In genomic region chr21:42880352-42880751, GRCh38 we compare ENCODE assay signal across 11 cellular contexts. TPM values are rescaled to one million over a fixed set of nuclear protein-coding genes. Genes with fewer than 3 reads are reported as not detected.
DNase-seq lines count a peak whose midpoint lies in the region; ATAC-seq, FAIRE-seq and TF ChIP-seq lines count a peak whose summit lies in the region.
"Had no signal": no experiment of that assay in that cellular context is flagged by ENCODE, and none has a peak within 500 bp of the region (broad histone marks: within the 10 kb centered on the region; RNA-seq: fewer than 3 reads in every experiment).

No MANE protein-coding gene starts in this region.

- H3K27me3 ChIP-seq in A673 (replicated peaks; ENCODE audit: insufficient read depth, low read depth, low read length, poor library complexity) (no peaks in the 10 kb centered on the region), HL-60 (ENCODE audit: insufficient read depth, poor library complexity, severe bottlenecking) (no peaks in the 10 kb centered on the region), K562 (ENCODE audit: control insufficient read depth in 2 of 2, insufficient read depth in 2 of 2, low read length in 2 of 2) (no peaks in the 10 kb centered on the region), mucosa of rectum (ENCODE audit: control insufficient read depth in 2 of 2, insufficient read depth in 2 of 2, low read length in 2 of 2) (no peaks in the 10 kb centered on the region)
- H3K27me3 ChIP-seq: tibial nerve had no signal

- no peaks in the 10 kb centered on the region for H3K4me1 ChIP-seq in A673 (ENCODE audit: insufficient read depth, low read length, poor library complexity, severe bottlenecking)
- H3K4me1 ChIP-seq in K562 (replicated peaks in 1 of 2; ENCODE audit: control insufficient read depth in 2 of 2, insufficient read depth in 2 of 2, low read length in 2 of 2) = peaks cover 0 to 11% of the 10 kb centered on the region in 2 experiments; a peak in 2 of 5 replicates
- H3K4me1 ChIP-seq in mucosa of rectum (ENCODE audit: control insufficient read depth in 2 of 2, insufficient read depth in 2 of 2, low read length in 2 of 2) = peaks cover 13 to 15% of the 10 kb centered on the region in 2 donors

- H3K4me3 ChIP-seq in A673 (ENCODE audit: low read depth, low read length, poor library complexity, severe bottlenecking) (peak overlapping the region; percentile 95), HL-60 (replicated peaks; ENCODE audit: insufficient read depth, low read length) (peak overlapping the region; percentile 99), K562 (peak overlapping the region; percentile 76), mucosa of rectum (ENCODE audit: low read length in 2 of 2) (peak overlapping the region; percentile 89 to 96)

- FAIRE-seq in K562 (lab: Jason Lieb, UNC) = no peak

- POLR2A ChIA-PET in A673 (lab: Charles Lee; ENCODE audit: low non-redundant PET) = no interaction called here
- POLR2A ChIA-PET in K562 (lab: Yijun Ruan, JAX) = interaction anchor here (0.7 to 2.9 kb wide), 4 partner anchors 11 to 43 kb away, joined by 3 to 22 read pairs (median 4); partner anchors contain the start of gene NDUFV3

- TF ChIP-seq CTCF in A673 (conservative IDR thresholded peaks at IDR 0.05; ENCODE audit: low read depth, low read length) (no peak), HL-60 (IDR thresholded peaks at IDR 0.05; ENCODE audit: insufficient read depth, low read length) (no peak), K562 (IDR thresholded peaks at IDR 0.05 in 2 of 3, conservative IDR thresholded peaks at IDR 0.05 in 1 of 3; ENCODE audit: insufficient read depth in 2 of 3, low read depth in 1 of 3, low read length in 3 of 3) (no peak)

- in situ Hi-C loops in K562 (cut with MboI) = no loop called here
- in situ Hi-C loops in ACHN (cut with HindIII; ENCODE audit: low pct_ligation_motif_present, low pct_unique_long_range_greater_than_20kb, low sequenced_read_pairs) = no loop called here

- 75% methylated on average over 6 of the region's 6 CpGs for WGBS in K562 (ENCODE audit: insufficient coverage, low coverage, missing lambda C conversion rate)

- no peaks in the 10 kb centered on the region for H3K9me1 ChIP-seq in K562 (ENCODE audit: control insufficient read depth, insufficient read depth, low read length)

- CTCF ChIA-PET in A673 (lab: Charles Lee) = no interaction called here
- CTCF ChIA-PET in K562 (lab: Yijun Ruan, JAX; ENCODE audit: low intra/inter-chr PET ratio) = no interaction called here

- no peaks in the 10 kb centered on the region for H4K20me1 ChIP-seq in K562 (replicated peaks; ENCODE audit: control insufficient read depth, insufficient read depth, low read length)

- no peak for TF ChIP-seq POLR2A in K562 (conservative IDR thresholded peaks at IDR 0.05)

- H3K9ac ChIP-seq in K562 (ENCODE audit: insufficient read depth in 1 of 2, low read depth in 2 of 2, low read length in 2 of 2) (peak overlapping the region; percentile 94 to 98), mucosa of rectum (ENCODE audit: low read depth in 1 of 2, low read length in 2 of 2) (peak overlapping the region in 1 of 2 donors; percentile 83)

- 0 out of 2 replicates have a peak overlapping the region, but pooled peaks have one; percentile 98 for H2AFZ ChIP-seq in K562 (ENCODE audit: low read depth, low read length)

- TF ChIP-seq EP300 in K562 (IDR thresholded peaks at IDR 0.05; ENCODE audit: low read length) = no peak

- no peak overlapping the region for H3K27ac ChIP-seq in A673 (ENCODE audit: low read depth, low read length, poor library complexity, severe bottlenecking)
- H3K27ac ChIP-seq in HL-60 (replicated peaks) = peak overlapping the region; percentile 96
- peak overlapping the region; percentile 91; the same call in 2 of the 3 replicates for H3K27ac ChIP-seq in K562 (ENCODE audit: extremely low read depth, low read depth, low read length)
- H3K27ac ChIP-seq in mucosa of rectum (ENCODE audit: low read depth in 2 of 2, low read length in 2 of 2) = no peak overlapping the region

- intact Hi-C loops in A673 (cut with micrococcal nuclease; ENCODE audit: unreplicated experiment) = no loop called here
- intact Hi-C loops in K562 (cut with micrococcal nuclease) = no loop called here
- intact Hi-C loops in head of caudate nucleus (cut with DNase I) = loop anchor here (10.0 kb wide), 1 partner anchor 94 kb away; the partner anchor contains the start of gene PKNOX1

- BruUV-seq in A673 (replicated peaks; lab: Mats Ljungman, UMichigan) (TSS peak; percentile 73), K562 (replicated peaks; lab: Mats Ljungman, UMichigan) (TSS peak; percentile 80)

- TF ChIP-seq RAD21 in K562 (CRISPR knock-in tag; conservative IDR thresholded peaks at IDR 0.05 in 1 of 2, IDR thresholded peaks at IDR 0.05 in 1 of 2) = no peak

- H3K9me3 ChIP-seq in A673 (ENCODE audit: low read depth, low read length, poor library complexity, severe bottlenecking) = no peaks in the 10 kb centered on the region
- H3K9me3 ChIP-seq in K562 (replicated peaks; ENCODE audit: control insufficient read depth, insufficient read depth, low read depth, low read length) = no peaks in the 10 kb centered on the region; the same call in 1 of the 2 replicates
- no peaks in the 10 kb centered on the region for H3K9me3 ChIP-seq in mucosa of rectum (ENCODE audit: control insufficient read depth in 2 of 2, low read length in 2 of 2)
- H3K9me3 ChIP-seq: tibial nerve had no signal

- DNase-seq in A673 (ENCODE audit: low spot score) = no peak
- no peak for DNase-seq in HL-60 (ENCODE audit: low read depth in 1 of 2, low spot score in 1 of 2)
- no peak for DNase-seq in K562 (ENCODE audit: extremely low read depth in 1 of 4, low spot score in 3 of 4)
- DNase-seq in head of caudate nucleus = no peak
- DNase-seq in stimulated activated CD4-positive, alpha-beta T cell treated with anti-CD3 and anti-CD28 coated beads, Interleukin-2, amount 100 ng/mL, for 24 hours = no peak
- no peak for DNase-seq in ACHN
- DNase-seq in NCI-H1092 (lab: John Stamatoyannopoulos, UW) = no peak
- DNase-seq: amniotic stem cell, nucleus accumbens had no signal

- H3K79me2 ChIP-seq in K562 (ENCODE audit: control insufficient read depth, insufficient read depth, low read length) = peaks cover 54% of the 10 kb centered on the region

- ATAC-seq in K562 = no peak

- peaks cover 13% of the 10 kb centered on the region for H3K36me3 ChIP-seq in A673 (ENCODE audit: insufficient read depth, low read length, poor library complexity, severe bottlenecking)
- peaks cover 30% of the 10 kb centered on the region for H3K36me3 ChIP-seq in K562 (ENCODE audit: control insufficient read depth, insufficient read depth, low read length)
- H3K36me3 ChIP-seq in mucosa of rectum (ENCODE audit: control insufficient read depth in 2 of 2, insufficient read depth in 2 of 2, low read length in 2 of 2) = peaks cover 2 to 3% of the 10 kb centered on the region in 2 donors

- H3K4me2 ChIP-seq in K562 (ENCODE audit: insufficient read depth, low read length) = peak overlapping the region; percentile 99

RNA-seq across cellular contexts. Expression of gene WDR4, which starts 1.0 kb away (rescaled TPM):
- total RNA-seq in A673 (2021) (54.2 and 55.3 TPM in 2 replicates), K562 (2014; rRNA removed) (30.2 and 41.6 TPM in 2 replicates), K562 (2014; rRNA removed; fragmentation: Illumina TruSeq; extraction: Trizol) (21.4 and 29.7 TPM in 2 replicates), K562 (2015; rRNA removed; fragmentation: Illumina TruSeq; extraction: Trizol) (43.4 and 44.3 TPM in 2 replicates), K562 (2021) (95.3 and 95.4 TPM in 2 replicates)
- total RNA-seq in K562 (2011; cell fraction: chromatin; rRNA removed; ENCODE audit: low replicate concordance) = 107 and 254 TPM in 2 replicates
- total RNA-seq in K562 (2011; cell fraction: nucleolus; rRNA removed) = 147 and 151 TPM in 2 replicates
- 105 and 112 TPM in 2 replicates for total RNA-seq in K562 (2011; cell fraction: nucleoplasm; rRNA removed)
- polyA plus RNA-seq in K562 (2011; rRNA removed) (32.1 and 32.8 TPM in 2 replicates), K562 (2014; fragmentation: Illumina TruSeq; extraction: Trizol) (48.1 and 59.6 TPM in 2 replicates), K562 (2014; fragmentation: Nextera tagmentation; extraction: Ambion mirVana) (10 to 100 TPM in 1 of 2 experiments, 1 to 10 TPM in 1; 5.4 to 26.3 TPM), K562 (2014; rRNA removed) (76.3 and 90.2 TPM in 2 replicates)
- polyA plus RNA-seq in K562 (2011; cell fraction: cytosol; rRNA removed) = 48.9 and 72.1 TPM in 2 replicates
- polyA plus RNA-seq in K562 (2011; cell fraction: nucleus; rRNA removed) = 84.3 and 132 TPM in 2 replicates
- 36.0 and 81.8 TPM in 2 replicates for polyA plus RNA-seq in K562 (2012)
- 22.9 and 34.7 TPM in 2 replicates for polyA minus RNA-seq in K562 (2011; rRNA and poly(A)+ RNA removed)
- polyA minus RNA-seq in K562 (2011; cell fraction: cytosol; rRNA and poly(A)+ RNA removed) = 29.9 and 35.5 TPM in 2 replicates
- 51.3 and 54.0 TPM in 2 replicates for polyA minus RNA-seq in K562 (2011; cell fraction: nucleus; rRNA and poly(A)+ RNA removed)

RNA-seq across cellular contexts. Expression of gene NDUFV3, which starts 12.8 kb away (rescaled TPM):
- 39.1 and 39.6 TPM in 2 replicates for total RNA-seq in A673 (2021)
- 82.4 and 114 TPM in 2 replicates for total RNA-seq in K562 (2011; cell fraction: chromatin; rRNA removed; ENCODE audit: low replicate concordance)
- 48.2 and 54.4 TPM in 2 replicates for total RNA-seq in K562 (2011; cell fraction: nucleolus; rRNA removed)
- 61.2 and 67.6 TPM in 2 replicates for total RNA-seq in K562 (2011; cell fraction: nucleoplasm; rRNA removed)
- total RNA-seq in K562 (2014; rRNA removed) = 87.8 and 89.7 TPM in 2 replicates
- total RNA-seq in K562 (2014; rRNA removed; fragmentation: Illumina TruSeq; extraction: Trizol) = 74.3 and 81.5 TPM in 2 replicates
- 79.7 and 80.6 TPM in 2 replicates for total RNA-seq in K562 (2015; rRNA removed; fragmentation: Illumina TruSeq; extraction: Trizol)
- 65.7 and 68.3 TPM in 2 replicates for total RNA-seq in K562 (2021)
- polyA plus RNA-seq in K562 (2011; rRNA removed) = 37.2 and 41.9 TPM in 2 replicates
- polyA plus RNA-seq in K562 (2011; cell fraction: cytosol; rRNA removed) = 43.0 and 44.1 TPM in 2 replicates
- polyA plus RNA-seq in K562 (2011; cell fraction: nucleus; rRNA removed) = 40.0 and 49.0 TPM in 2 replicates
- polyA plus RNA-seq in K562 (2012) = 58.0 and 60.8 TPM in 2 replicates
- polyA plus RNA-seq in K562 (2014; fragmentation: Illumina TruSeq; extraction: Trizol) = 63.0 and 77.9 TPM in 2 replicates
- polyA plus RNA-seq in K562 (2014; fragmentation: Nextera tagmentation; extraction: Ambion mirVana) = 10 to 100 TPM; 19.1 to 23.6 TPM
- 67.2 and 80.0 TPM in 2 replicates for polyA plus RNA-seq in K562 (2014; rRNA removed)
- polyA minus RNA-seq in K562 (2011; rRNA and poly(A)+ RNA removed) = 39.0 and 44.5 TPM in 2 replicates
- 35.1 and 42.7 TPM in 2 replicates for polyA minus RNA-seq in K562 (2011; cell fraction: cytosol; rRNA and poly(A)+ RNA removed)
- polyA minus RNA-seq in K562 (2011; cell fraction: nucleus; rRNA and poly(A)+ RNA removed) = 11.7 and 20.2 TPM in 2 replicates

RNA-seq across cellular contexts. Expression of gene ERVH48-1, which starts 45.1 kb away (rescaled TPM):
- total RNA-seq in A673 (2021) (0.31 and 0.34 TPM in 2 replicates), K562 (2014; rRNA removed) (0.09 TPM in 1 of 2 replicates, not detected in the other), K562 (2014; rRNA removed; fragmentation: Illumina TruSeq; extraction: Trizol) (0.06 TPM in 1 of 2 replicates, not detected in the other), K562 (2015; rRNA removed; fragmentation: Illumina TruSeq; extraction: Trizol) (0.08 TPM in 1 of 2 replicates, not detected in the other), K562 (2021) (0.09 TPM in 1 of 2 replicates, not detected in the other)
- 0.23 and 0.28 TPM in 2 replicates for total RNA-seq in K562 (2011; cell fraction: chromatin; rRNA removed; ENCODE audit: low replicate concordance)
- 0.13 TPM in 1 of 2 replicates, not detected in the other for total RNA-seq in K562 (2011; cell fraction: nucleolus; rRNA removed)
- 0.51 and 0.53 TPM in 2 replicates for total RNA-seq in K562 (2011; cell fraction: nucleoplasm; rRNA removed)
- polyA plus RNA-seq in K562 (2011; rRNA removed) (0.22 and 0.49 TPM in 2 replicates), K562 (2014; fragmentation: Illumina TruSeq; extraction: Trizol) (0.07 and 0.16 TPM in 2 replicates), K562 (2014; fragmentation: Nextera tagmentation; extraction: Ambion mirVana) (under 1 TPM; 0.08 to 0.15 TPM), K562 (2014; rRNA removed) (0.11 and 0.20 TPM in 2 replicates)
- polyA plus RNA-seq in K562 (2011; cell fraction: cytosol; rRNA removed) = 0.25 and 0.32 TPM in 2 replicates
- 0.13 and 0.27 TPM in 2 replicates for polyA plus RNA-seq in K562 (2011; cell fraction: nucleus; rRNA removed)
- 0.28 and 0.31 TPM in 2 replicates for polyA plus RNA-seq in K562 (2012)
- polyA minus RNA-seq in K562 (2011; rRNA and poly(A)+ RNA removed) = 0.06 and 0.07 TPM in 2 replicates
- not detected in 2 replicates for polyA minus RNA-seq in K562 (2011; cell fraction: cytosol; rRNA and poly(A)+ RNA removed)
- polyA minus RNA-seq in K562 (2011; cell fraction: nucleus; rRNA and poly(A)+ RNA removed) = not detected in 2 replicates
- total RNA-seq: tibial nerve had no signal

Comparison
In these comparisons a context has a peak if more than half of its experiments do, and no peak if none do; other contexts are left out.
1. H3K27ac ChIP-seq: peak in HL-60 (single experiment) and K562 (single experiment); none in A673 (single experiment) and mucosa of rectum (0 of 2).
2. Peak in every context shown above with its lines, with median percentiles within 50 percentile points of each other: H3K4me3 ChIP-seq.